15 cellular contexts compared by ENCODE assay signal in genomic region chr5:177154003-177154643, GRCh38. TPM values are rescaled to one million over a fixed set of nuclear protein-coding genes. Genes with fewer than 3 reads are reported as not detected.
DNase-seq lines count a peak whose midpoint lies in the region; ATAC-seq and TF ChIP-seq lines count a peak whose summit lies in the region.
"Had no signal": no experiment of that assay in that cellular context is flagged by ENCODE, and none has a peak within 500 bp of the region (broad histone marks: within the 10 kb centered on the region; RNA-seq: fewer than 3 reads in every experiment).

No MANE protein-coding gene starts in this region.

- H3K36me3 Mint-ChIP-seq in activated naive CD8-positive, alpha-beta T cell: no peaks in the 10 kb centered on the region
- peaks cover 5% of the 10 kb centered on the region for H3K36me3 Mint-ChIP-seq in activated naive CD8-positive, alpha-beta T cell treated with anti-CD3 and anti-CD28 coated beads for 36 hours
- peaks cover 5% of the 10 kb centered on the region for H3K36me3 Mint-ChIP-seq in activated naive CD8-positive, alpha-beta T cell treated with anti-CD3 and anti-CD28 coated beads, Interleukin-2, amount 50 U/mL, for 24 hours (ENCODE audit: low read depth)
- peaks cover 19% of the 10 kb centered on the region for H3K36me3 Mint-ChIP-seq in stimulated activated memory B cell treated with anti-CD40 and anti-IgM and Interleukin-4, amounts not matched to agents 10 μg/mL and 1 μg/mL and 100 μg/mL, for 72 hours
- peaks cover 4% of the 10 kb centered on the region for H3K36me3 Mint-ChIP-seq in activated CD8-positive, alpha-beta T cell treated with anti-CD3 and anti-CD28 coated beads for 36 hours (ENCODE audit: low read depth)

- no peaks in the 10 kb centered on the region for H3K27me3 Mint-ChIP-seq in activated naive CD8-positive, alpha-beta T cell
- no peaks in the 10 kb centered on the region for H3K27me3 Mint-ChIP-seq in activated naive CD8-positive, alpha-beta T cell treated with anti-CD3 and anti-CD28 coated beads for 36 hours
- no peaks in the 10 kb centered on the region for H3K27me3 Mint-ChIP-seq in activated naive CD8-positive, alpha-beta T cell treated with anti-CD3 and anti-CD28 coated beads, Interleukin-2, amount 50 U/mL, for 24 hours
- no peaks in the 10 kb centered on the region for H3K27me3 Mint-ChIP-seq in stimulated activated memory B cell treated with anti-CD40 and anti-IgM and Interleukin-4, amounts not matched to agents 10 μg/mL and 1 μg/mL and 100 μg/mL, for 72 hours
- no peaks in the 10 kb centered on the region for H3K27me3 Mint-ChIP-seq in activated CD8-positive, alpha-beta T cell treated with anti-CD3 and anti-CD28 coated beads for 36 hours
- H3K27me3 Mint-ChIP-seq: dendritic cell treated with granulocyte-macrophage colony-stimulating factor and Interleukin-4, amounts not matched to agents 40 ng/mL and 50 ng/mL, for 4 days had no signal

- peaks cover 11% of the 10 kb centered on the region for H3K4me1 Mint-ChIP-seq in activated naive CD8-positive, alpha-beta T cell (ENCODE audit: low read depth)
- H3K4me1 Mint-ChIP-seq in activated naive CD8-positive, alpha-beta T cell treated with anti-CD3 and anti-CD28 coated beads for 36 hours: peaks cover 5% of the 10 kb centered on the region
- peaks cover 4% of the 10 kb centered on the region for H3K4me1 Mint-ChIP-seq in activated naive CD8-positive, alpha-beta T cell treated with anti-CD3 and anti-CD28 coated beads, Interleukin-2, amount 50 U/mL, for 24 hours
- peaks cover 24% of the 10 kb centered on the region for H3K4me1 Mint-ChIP-seq in stimulated activated memory B cell treated with anti-CD40 and anti-IgM and Interleukin-4, amounts not matched to agents 10 μg/mL and 1 μg/mL and 100 μg/mL, for 72 hours
- peaks cover 10% of the 10 kb centered on the region for H3K4me1 Mint-ChIP-seq in activated CD8-positive, alpha-beta T cell treated with anti-CD3 and anti-CD28 coated beads for 36 hours (ENCODE audit: low read depth)

- POLR2A ChIA-PET in activated CD8-positive, alpha-beta T cell treated with anti-CD3 and anti-CD28 coated beads for 36 hours (lab: Charles Lee): interaction anchor here (0.6 to 1.3 kb wide), 2 partner anchors 11 to 34 kb away, joined by 3 read pairs; no protein-coding TSS in a partner anchor

- TF ChIP-seq CTCF in activated CD8-positive, alpha-beta T cell treated with anti-CD3 and anti-CD28 coated beads for 36 hours (IDR thresholded peaks at IDR 0.05): no peak

- H3K4me3 Mint-ChIP-seq in activated naive CD8-positive, alpha-beta T cell: no peak overlapping the region
- no peak overlapping the region for H3K4me3 Mint-ChIP-seq in activated naive CD8-positive, alpha-beta T cell treated with anti-CD3 and anti-CD28 coated beads for 36 hours
- H3K4me3 Mint-ChIP-seq in activated naive CD8-positive, alpha-beta T cell treated with anti-CD3 and anti-CD28 coated beads, Interleukin-2, amount 50 U/mL, for 24 hours: no peak overlapping the region
- no peak overlapping the region for H3K4me3 Mint-ChIP-seq in stimulated activated memory B cell treated with anti-CD40 and anti-IgM and Interleukin-4, amounts not matched to agents 10 μg/mL and 1 μg/mL and 100 μg/mL, for 72 hours
- H3K4me3 Mint-ChIP-seq in activated CD8-positive, alpha-beta T cell treated with anti-CD3 and anti-CD28 coated beads for 36 hours: no peak overlapping the region
- H3K4me3 Mint-ChIP-seq: dendritic cell treated with granulocyte-macrophage colony-stimulating factor and Interleukin-4, amounts not matched to agents 40 ng/mL and 50 ng/mL, for 4 days had no signal

- no peak for ATAC-seq in activated naive CD8-positive, alpha-beta T cell treated with anti-CD3 and anti-CD28 coated beads, Interleukin-2, amount 50 U/mL, for 24 hours
- ATAC-seq in stimulated activated memory B cell treated with anti-CD40 and anti-IgM and Interleukin-4, amounts not matched to agents 10 μg/mL and 1 μg/mL and 100 μg/mL, for 72 hours: no peak
- ATAC-seq in activated CD8-positive, alpha-beta T cell treated with anti-CD3 and anti-CD28 coated beads for 36 hours: no peak
- ATAC-seq: left ventricle myocardium superior had no signal

- no peaks in the 10 kb centered on the region for H3K9me3 Mint-ChIP-seq in activated naive CD8-positive, alpha-beta T cell (ENCODE audit: low read depth)
- H3K9me3 Mint-ChIP-seq in activated naive CD8-positive, alpha-beta T cell treated with anti-CD3 and anti-CD28 coated beads for 36 hours: no peaks in the 10 kb centered on the region
- no peaks in the 10 kb centered on the region for H3K9me3 Mint-ChIP-seq in activated naive CD8-positive, alpha-beta T cell treated with anti-CD3 and anti-CD28 coated beads, Interleukin-2, amount 50 U/mL, for 24 hours
- no peaks in the 10 kb centered on the region for H3K9me3 Mint-ChIP-seq in stimulated activated memory B cell treated with anti-CD40 and anti-IgM and Interleukin-4, amounts not matched to agents 10 μg/mL and 1 μg/mL and 100 μg/mL, for 72 hours
- no peaks in the 10 kb centered on the region for H3K9me3 Mint-ChIP-seq in activated CD8-positive, alpha-beta T cell treated with anti-CD3 and anti-CD28 coated beads for 36 hours
- H3K9me3 Mint-ChIP-seq: dendritic cell treated with granulocyte-macrophage colony-stimulating factor and Interleukin-4, amounts not matched to agents 40 ng/mL and 50 ng/mL, for 4 days had no signal

- CTCF ChIA-PET in activated CD8-positive, alpha-beta T cell treated with anti-CD3 and anti-CD28 coated beads for 36 hours (lab: Charles Lee): interaction anchor here (1.4 to 3.4 kb wide), 3 partner anchors 41 to 82 kb away, joined by 4 to 20 read pairs (median 4); no protein-coding TSS in a partner anchor

- H3K27ac Mint-ChIP-seq in activated naive CD8-positive, alpha-beta T cell: peak overlapping the region; percentile 35
- H3K27ac Mint-ChIP-seq in activated naive CD8-positive, alpha-beta T cell treated with anti-CD3 and anti-CD28 coated beads for 36 hours: no peak overlapping the region
- peak overlapping the region; percentile 23 for H3K27ac Mint-ChIP-seq in activated naive CD8-positive, alpha-beta T cell treated with anti-CD3 and anti-CD28 coated beads, Interleukin-2, amount 50 U/mL, for 24 hours
- H3K27ac Mint-ChIP-seq in stimulated activated memory B cell treated with anti-CD40 and anti-IgM and Interleukin-4, amounts not matched to agents 10 μg/mL and 1 μg/mL and 100 μg/mL, for 72 hours: peak overlapping the region; percentile 56
- no peak overlapping the region for H3K27ac Mint-ChIP-seq in activated CD8-positive, alpha-beta T cell treated with anti-CD3 and anti-CD28 coated beads for 36 hours
- H3K27ac Mint-ChIP-seq: dendritic cell treated with granulocyte-macrophage colony-stimulating factor and Interleukin-4, amounts not matched to agents 40 ng/mL and 50 ng/mL, for 4 days had no signal

- intact Hi-C loops in activated CD8-positive, alpha-beta T cell treated with anti-CD3 and anti-CD28 coated beads for 36 hours (cut with micrococcal nuclease): no loop called here

- DNase-seq in activated naive CD8-positive, alpha-beta T cell treated with anti-CD3 and anti-CD28 coated beads for 36 hours: no peak
- no peak for DNase-seq in activated naive CD8-positive, alpha-beta T cell treated with anti-CD3 and anti-CD28 coated beads, Interleukin-2, amount 50 U/mL, for 24 hours
- DNase-seq in islet precursor cell (peak; percentile 54), amygdala (lab: John Stamatoyannopoulos, UW) (no peak), dedifferentiated amniotic fluid mesenchymal stem cell (ENCODE audit: extremely low spot score) (no peak)
- DNase-seq in activated CD8-positive, alpha-beta T cell treated with anti-CD3 and anti-CD28 coated beads for 36 hours: no peak
- DNase-seq: activated CD4-positive, alpha-beta T cell treated with anti-CD3 and anti-CD28 coated beads for 1 hour; activated T-cell treated with anti-CD3 and anti-CD28 coated beads, Interleukin-2, amount 50 U/mL, for 48 hours; esophagus squamous epithelium; left ventricle myocardium superior; NCI-H1930; stimulated activated naive CD4-positive, alpha-beta T cell had no signal

RNA-seq across cellular contexts. Expression of gene NSD1, which starts 20.6 kb away (rescaled TPM):
- 10 to 100 TPM; 64.0 to 66.4 TPM for total RNA-seq in activated naive CD8-positive, alpha-beta T cell treated with anti-CD3 and anti-CD28 coated beads for 36 hours
- total RNA-seq in activated CD8-positive, alpha-beta T cell treated with anti-CD3 and anti-CD28 coated beads for 36 hours: 10 to 100 TPM; 60.1 to 64.8 TPM

Comparison
In these comparisons a context has a peak if more than half of its experiments do, and no peak if none do; other contexts are left out.
1. H3K27ac Mint-ChIP-seq: peak in activated naive CD8-positive, alpha-beta T cell (single experiment), activated naive CD8-positive, alpha-beta T cell treated with anti-CD3 and anti-CD28 coated beads, Interleukin-2, amount 50 U/mL, for 24 hours (single experiment) and stimulated activated memory B cell treated with anti-CD40 and anti-IgM and Interleukin-4, amounts not matched to agents 10 μg/mL and 1 μg/mL and 100 μg/mL, for 72 hours (single experiment); none in activated naive CD8-positive, alpha-beta T cell treated with anti-CD3 and anti-CD28 coated beads for 36 hours (single experiment) and activated CD8-positive, alpha-beta T cell treated with anti-CD3 and anti-CD28 coated beads for 36 hours (single experiment).